Comparison of ENCODE assay signal across 24 cellular contexts in the genomic region with DNA sequence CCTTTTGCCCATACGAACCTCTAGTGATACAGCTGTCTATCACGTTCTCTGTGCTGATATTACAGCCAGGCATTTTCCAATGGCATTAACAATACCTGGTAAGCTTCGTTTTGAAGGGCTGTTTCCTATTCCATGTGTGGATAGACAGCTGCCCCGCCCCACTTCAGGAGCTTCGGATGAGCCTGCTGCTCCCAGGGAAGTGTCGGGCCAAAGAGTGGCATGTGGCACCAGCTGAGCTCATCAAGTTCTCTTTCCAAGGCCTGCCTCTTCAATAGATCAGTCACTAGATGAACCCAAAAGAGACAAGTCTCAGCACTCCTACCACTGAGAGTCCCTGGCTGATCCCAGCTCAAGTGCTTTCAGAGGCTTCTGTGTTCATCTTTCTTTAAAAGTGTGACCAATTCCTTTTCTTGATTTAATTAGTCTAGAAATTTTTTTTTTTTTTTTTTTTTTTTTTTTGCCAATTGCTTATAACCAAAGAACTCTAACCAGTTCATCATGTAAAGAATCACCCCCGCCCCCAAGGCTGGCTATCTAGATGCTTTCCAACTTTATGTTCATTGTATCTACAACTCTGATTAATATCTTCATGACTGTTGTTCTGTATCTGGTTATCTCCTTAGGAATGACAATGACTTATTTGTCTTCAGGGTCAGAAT. TPM values are rescaled to one million over a fixed set of nuclear protein-coding genes. Genes with fewer than 3 reads are reported as not detected.
DNase-seq lines count a peak whose midpoint lies in the region; ATAC-seq, FAIRE-seq and TF ChIP-seq lines count a peak whose summit lies in the region.
"Had no signal": no experiment of that assay in that cellular context is flagged by ENCODE, and none has a peak within 500 bp of the region (broad histone marks: within the 10 kb centered on the region; RNA-seq: fewer than 3 reads in every experiment).

No MANE protein-coding gene starts in this region.

- WGBS in HepG2 (ENCODE audit: low lambda C conversion rate) = 94% methylated on average over 7 of the region's 7 CpGs
- WGBS in right lobe of liver (ENCODE audit: insufficient coverage, low coverage, low lambda C conversion rate, missing lambda C conversion rate) = 90% methylated on average over 7 of the region's 7 CpGs
- 96% methylated on average over 7 of the region's 7 CpGs for WGBS in sigmoid colon, 2 donors

- BruUV-seq in HepG2 (replicated peaks; lab: Mats Ljungman, UMichigan) = no TSS peak

- in situ Hi-C loops in HepG2 (cut with HindIII; ENCODE audit: extremely low pct_ligation_motif_present, low pct_unique_long_range_greater_than_20kb) = no loop called here

- TF ChIP-seq RAD21 in HepG2 (CRISPR knock-in tag; IDR thresholded peaks at IDR 0.05) = no peak

- H3K4me3 ChIP-seq in HepG2 (replicated peaks in 1 of 3; ENCODE audit: insufficient read depth in 1 of 3, low read depth in 2 of 3, low read length in 3 of 3) (no peak overlapping the region), right lobe of liver (no peak overlapping the region), sigmoid colon (no peak overlapping the region)
- H3K4me3 ChIP-seq: GM23338, MG63 had no signal

- POLR2A ChIA-PET in HepG2 (lab: Yijun Ruan, JAX) = interaction anchor here (1.4 kb wide), 1 partner anchor 47 kb away, joined by 5 read pairs; the partner anchor contains the start of gene HDAC4

- ATAC-seq in HepG2 = no peak
- ATAC-seq in right lobe of liver = no peak
- no peak for ATAC-seq in GM18873 (IDR thresholded peaks at IDR 0.05; ENCODE audit: low FRiP score, unreplicated experiment)
- ATAC-seq: GM23338, PC-3 had no signal

- DNase-seq in HepG2 (ENCODE audit: low spot score) = no peak
- DNase-seq in right lobe of liver = no peak
- DNase-seq in glutamatergic neuron = no peak
- peak; percentile 56 for DNase-seq in sigmoid colon
- DNase-seq in cerebellar cortex (ENCODE audit: low spot score) = no peak
- DNase-seq in glomerular visceral epithelial cell (ENCODE audit: extremely low spot score) = no peak
- DNase-seq: BE2C; Caco-2; CD4-positive, CD25-positive, alpha-beta regulatory T cell; GF-D8; HCEC 1CT; Kasumi-1; NCI-H1048; NCI-H1436; NCI-H2029 treated with DMSO at 0.1 percent for 48 hours; PC-3; SIG-M5 had no signal

- peaks cover 15% of the 10 kb centered on the region for H3K4me1 ChIP-seq in HepG2 (ENCODE audit: insufficient read depth, low read length)
- peaks cover 0 to 25% (median 14%) of the 10 kb centered on the region in 4 donors for H3K4me1 ChIP-seq in right lobe of liver
- peaks cover 0 to 89% (median 70%) of the 10 kb centered on the region in 4 donors for H3K4me1 ChIP-seq in sigmoid colon
- H3K4me1 ChIP-seq: BE2C, Caco-2 had no signal

- H3K36me3 ChIP-seq in HepG2 (replicated peaks in 1 of 2; ENCODE audit: control insufficient read depth in 1 of 2, insufficient read depth in 2 of 2, low read length in 2 of 2) = peaks cover 17 to 29% of the 10 kb centered on the region in 2 experiments; a peak in 4 of 5 replicates
- H3K36me3 ChIP-seq in right lobe of liver = peaks cover 0 to 10% (median 0%) of the 10 kb centered on the region in 4 donors
- peaks cover 0 to 12% (median 0%) of the 10 kb centered on the region in 4 donors for H3K36me3 ChIP-seq in sigmoid colon

- TF ChIP-seq POLR2A in HepG2 (IDR thresholded peaks at IDR 0.05; ENCODE audit: insufficient read depth in 1 of 2, low read depth in 2 of 2, low read length in 2 of 2) (no peak), right lobe of liver (IDR thresholded peaks at IDR 0.05) (no peak), sigmoid colon (IDR thresholded peaks at IDR 0.05) (no peak)

- intact Hi-C loops in HepG2 (cut with micrococcal nuclease; ENCODE audit: unreplicated experiment) (no loop called here), right lobe of liver (cut with DNase I) (no loop called here), sigmoid colon (cut with DNase I) (no loop called here)

- H3K4me3 Mint-ChIP-seq in glutamatergic neuron (ENCODE audit: unreplicated experiment) = no peak overlapping the region
- H3K4me3 Mint-ChIP-seq: CD4-positive, CD25-positive, alpha-beta regulatory T cell; GM23338 had no signal

- H3K27me3 Mint-ChIP-seq in glutamatergic neuron (ENCODE audit: unreplicated experiment) = peaks cover 5% of the 10 kb centered on the region
- H3K27me3 Mint-ChIP-seq: CD4-positive, CD25-positive, alpha-beta regulatory T cell had no signal

- peak overlapping the region; percentile 82 for H3K27ac Mint-ChIP-seq in glutamatergic neuron (ENCODE audit: unreplicated experiment)
- H3K27ac Mint-ChIP-seq: CD4-positive, CD25-positive, alpha-beta regulatory T cell; GM23338 had no signal

- H3K27me3 ChIP-seq in HepG2 (ENCODE audit: control insufficient read depth in 1 of 2, insufficient read depth in 2 of 2, low read length in 2 of 2) (no peaks in the 10 kb centered on the region), right lobe of liver (no peaks in the 10 kb centered on the region), sigmoid colon (no peaks in the 10 kb centered on the region)
- H3K27me3 ChIP-seq: BE2C, MG63 had no signal

- TF ChIP-seq EP300 in HepG2 (IDR thresholded peaks at IDR 0.05; ENCODE audit: low read depth in 2 of 2, low read length in 2 of 2) = no peak
- TF ChIP-seq EP300 in HepG2 (CRISPR knock-in tag; IDR thresholded peaks at IDR 0.05; ENCODE audit: borderline replicate concordance) = no peak
- TF ChIP-seq EP300 in sigmoid colon (IDR thresholded peaks at IDR 0.05) = no peak

- H3K9ac ChIP-seq in HepG2 (ENCODE audit: insufficient read depth, low read depth, low read length) = no peak overlapping the region

- H2AFZ ChIP-seq in HepG2 (ENCODE audit: low read length) = no peak overlapping the region
- H2AFZ ChIP-seq: GM23338 had no signal

- H4K20me1 ChIP-seq in HepG2 (ENCODE audit: insufficient read depth, low read length) = no peaks in the 10 kb centered on the region; the same call in 1 of the 2 replicates

- no peak for TF ChIP-seq CTCF in HepG2 (CRISPR knock-in tag; IDR thresholded peaks at IDR 0.05)
- TF ChIP-seq CTCF in right lobe of liver (IDR thresholded peaks at IDR 0.05) = no peak
- TF ChIP-seq CTCF in glutamatergic neuron (IDR thresholded peaks at IDR 0.05; ENCODE audit: partially characterized antibody, unreplicated experiment) = no peak
- TF ChIP-seq CTCF in sigmoid colon (IDR thresholded peaks at IDR 0.05) = no peak

- peaks cover 12% of the 10 kb centered on the region for H3K36me3 Mint-ChIP-seq in glutamatergic neuron (ENCODE audit: unreplicated experiment)

- H3K4me2 ChIP-seq in HepG2 (ENCODE audit: low read depth, low read length) = no peak overlapping the region
- H3K4me2 ChIP-seq: GM23338 had no signal

- peaks cover 20% of the 10 kb centered on the region for H3K79me2 ChIP-seq in HepG2 (ENCODE audit: insufficient read depth, low read length)

- peaks cover 23% of the 10 kb centered on the region for H3K4me1 Mint-ChIP-seq in glutamatergic neuron (ENCODE audit: low read depth, unreplicated experiment)

- FAIRE-seq in HepG2 (lab: Jason Lieb, UNC) = no peak
- FAIRE-seq: A204.1, GM19239, HTR-8/SVneo had no signal

- peaks cover 14% of the 10 kb centered on the region for H3K9me3 ChIP-seq in HepG2 (ENCODE audit: low read length)
- no peaks in the 10 kb centered on the region for H3K9me3 ChIP-seq in right lobe of liver
- no peaks in the 10 kb centered on the region for H3K9me3 ChIP-seq in sigmoid colon
- H3K9me3 ChIP-seq: Caco-2 had no signal

- CTCF ChIA-PET in HepG2 (lab: Yijun Ruan, JAX; ENCODE audit: low intra/inter-chr PET ratio, low total read pairs) = no interaction called here

- H3K27ac ChIP-seq in HepG2 (ENCODE audit: extremely low read length, insufficient read depth, low read length) = peak overlapping the region; percentile 14
- H3K27ac ChIP-seq in right lobe of liver = no peak overlapping the region
- peak overlapping the region; percentile 78 to 97 (median 96) for H3K27ac ChIP-seq in sigmoid colon
- H3K27ac ChIP-seq: RWPE1 had no signal

- peaks cover 10% of the 10 kb centered on the region for H3K9me3 Mint-ChIP-seq in glutamatergic neuron (ENCODE audit: unreplicated experiment)

TF ChIP-seq in HepG2, 621 proteins besides CTCF, POLR2A, EP300 and RAD21 (continues in another document):
- TF ChIP-seq ZNF263 (CRISPR knock-in tag; IDR thresholded peaks at IDR 0.05) (no peak), XBP1 (CRISPR knock-in tag; IDR thresholded peaks at IDR 0.05) (no peak), NR1H2 (CRISPR knock-in tag; IDR thresholded peaks at IDR 0.05; ENCODE audit: borderline replicate concordance, low read depth) (no peak), ATF3 (CRISPR knock-in tag; IDR thresholded peaks at IDR 0.05) (no peak), IRF2 (CRISPR knock-in tag; IDR thresholded peaks at IDR 0.05) (no peak)

RNA-seq across cellular contexts. Expression of gene HDAC4, which starts 46.6 kb away (rescaled TPM):
- 9.1 and 10.1 TPM in 2 replicates for total RNA-seq in HepG2 (2016; rRNA removed; fragmentation: Illumina TruSeq; extraction: Trizol)
- 19.0 and 23.2 TPM in 2 replicates for total RNA-seq in HepG2 (2016; cell fraction: cytosol; rRNA removed; fragmentation: Illumina TruSeq; extraction: Trizol; ENCODE audit: low read depth)
- 8.7 and 10.2 TPM in 2 replicates for total RNA-seq in HepG2 (2016; cell fraction: insoluble cytoplasmic fraction; rRNA removed; fragmentation: Illumina TruSeq; extraction: Trizol)
- 8.0 and 11.2 TPM in 2 replicates for total RNA-seq in HepG2 (2016; cell fraction: membrane; rRNA removed; fragmentation: Illumina TruSeq; extraction: Trizol)
- total RNA-seq in HepG2 (2016; cell fraction: nucleus; rRNA removed; fragmentation: Illumina TruSeq; extraction: Trizol) = 14.9 and 20.4 TPM in 2 replicates
- 11.5 and 11.9 TPM in 2 replicates for polyA plus RNA-seq in HepG2 (2011; rRNA removed)
- polyA plus RNA-seq in HepG2 (2011; cell fraction: cytosol; rRNA removed) = 6.8 and 7.6 TPM in 2 replicates
- polyA plus RNA-seq in HepG2 (2011; cell fraction: nucleus; rRNA removed) = 60.5 and 78.4 TPM in 2 replicates
- polyA plus RNA-seq in HepG2 (2012) = 8.7 and 10.7 TPM in 2 replicates
- polyA plus RNA-seq in HepG2 (2016; cell fraction: cytosol; fragmentation: Illumina TruSeq; extraction: Trizol; ENCODE audit: low read depth) = 0.57 and 0.92 TPM in 2 replicates
- 5.1 and 7.0 TPM in 2 replicates for polyA plus RNA-seq in HepG2 (2016; cell fraction: insoluble cytoplasmic fraction; fragmentation: Illumina TruSeq; extraction: Trizol; ENCODE audit: low read depth)
- 1.6 and 2.5 TPM in 2 replicates for polyA plus RNA-seq in HepG2 (2016; cell fraction: membrane; fragmentation: Illumina TruSeq; extraction: Trizol; ENCODE audit: low read depth)
- 12.4 and 16.1 TPM in 2 replicates for polyA plus RNA-seq in HepG2 (2016; cell fraction: nucleus; fragmentation: Illumina TruSeq; extraction: Trizol; ENCODE audit: insufficient read depth, low read depth)
- 27.5 and 29.0 TPM in 2 replicates for polyA minus RNA-seq in HepG2 (2011; rRNA and poly(A)+ RNA removed; ENCODE audit: low replicate concordance)
- 10.9 and 14.4 TPM in 2 replicates for polyA minus RNA-seq in HepG2 (2011; cell fraction: cytosol; rRNA and poly(A)+ RNA removed)
- polyA minus RNA-seq in HepG2 (2011; cell fraction: nucleus; rRNA and poly(A)+ RNA removed) = 64.9 and 80.1 TPM in 2 replicates
- 10 to 100 TPM in 5 of 6 experiments, 1 to 10 TPM in 1; 8.9 to 22.4 (median 14.7) TPM for total RNA-seq in right lobe of liver
- total RNA-seq in glutamatergic neuron (ENCODE audit: unreplicated experiment) = 90.6 TPM
- 100 to 1,000 TPM in 3 of 4 donors, 10 to 100 TPM in 1; 77.0 to 196 (median 139) TPM for total RNA-seq in sigmoid colon
- polyA plus RNA-seq in sigmoid colon = 10 to 100 TPM in 1 of 3 donors, 1 to 10 TPM in 2; 1.8 to 16.4 (median 3.0) TPM

Comparison
In these comparisons a context has a peak if more than half of its experiments do, and no peak if none do; other contexts are left out.
1. H3K27ac ChIP-seq: peak in HepG2 (single experiment) and sigmoid colon (4 of 4); none in right lobe of liver (0 of 3).